Comparison of ENCODE assay signal across 13 cellular contexts in the genomic region with DNA sequence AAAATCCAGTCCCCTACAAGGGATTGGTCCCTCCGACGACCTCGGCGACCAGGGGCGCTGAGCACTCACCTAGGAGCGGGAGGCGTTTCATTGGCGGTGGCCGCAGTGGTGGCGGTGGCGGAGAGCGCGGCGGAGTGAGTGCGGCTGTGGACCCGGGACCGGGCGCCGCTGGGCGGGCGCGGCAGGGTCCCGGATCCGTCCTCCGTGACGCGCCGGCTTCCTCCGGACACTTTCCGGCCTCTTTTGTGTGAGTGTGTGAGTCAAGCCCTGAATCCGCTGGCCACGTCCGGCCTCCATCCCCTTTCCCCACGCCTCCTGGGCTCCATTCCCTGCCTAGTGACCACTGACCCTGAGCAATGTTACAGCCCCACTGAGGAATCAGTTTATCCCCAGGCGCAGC. TPM values are rescaled to one million over a fixed set of nuclear protein-coding genes. Genes with fewer than 3 reads are reported as not detected.
A peak's percentile ranks its signal among the peaks of the same experiment; 100 is the strongest.
DNase-seq lines count a peak whose midpoint lies in the region; ATAC-seq and TF ChIP-seq lines count a peak whose summit lies in the region.
"Had no signal": no experiment of that assay in that cellular context is flagged by ENCODE, and none has a peak within 500 bp of the region (broad histone marks: within the 10 kb centered on the region; RNA-seq: fewer than 3 reads in every experiment).

ADGRL4 (minus strand) TSS at position 167 of the 400 bp plus-strand sequence; CDS start at position 91, 76 bp downstream.

- 2% methylated on average over 17 of the region's 35 CpGs for WGBS in smooth muscle cell (ENCODE audit: low lambda C conversion rate)

- H2AFZ ChIP-seq in smooth muscle cell (ENCODE audit: low read depth): peak within 1 kb of the TSS; percentile 98

- H3K27me3 ChIP-seq in layer of hippocampus (ENCODE audit: control insufficient read depth, insufficient read depth, low read length) (no peaks in the 10 kb centered on the region), smooth muscle cell (ENCODE audit: low read depth) (no peaks in the 10 kb centered on the region), SJCRH30 (no peaks in the 10 kb centered on the region; the same call in 1 of the 2 replicates)

- peak; percentile 5 for DNase-seq in epithelial cell of esophagus (ENCODE audit: low read depth)
- no peak for DNase-seq in smooth muscle cell (lab: John Stamatoyannopoulos, UW; ENCODE audit: unreplicated experiment)
- no peak for DNase-seq in medulla oblongata (ENCODE audit: extremely low spot score)
- no peak for DNase-seq in SJCRH30
- no peak for DNase-seq in DMS153 (lab: John Stamatoyannopoulos, UW)
- DNase-seq: activated T-cell treated with anti-CD3 and anti-CD28 coated beads, Interleukin-2, amount 50 U/mL, for 4 hours; DMS53; naive B cell; SHP77 treated with DMSO at 0.1 percent for 48 hours had no signal

- no peaks in the 10 kb centered on the region for H3F3A ChIP-seq in smooth muscle cell (ENCODE audit: low read depth)

- H3K36me3 ChIP-seq in HEK293 (ENCODE audit: control insufficient read depth in 2 of 2, insufficient read depth in 1 of 2, low read length in 2 of 2) (no peaks in the 10 kb centered on the region), smooth muscle cell (ENCODE audit: low read depth) (no peaks in the 10 kb centered on the region), SJCRH30 (no peaks in the 10 kb centered on the region)

- H3K4me2 ChIP-seq in smooth muscle cell: peak within 1 kb of the TSS; percentile 92
- H3K4me2 ChIP-seq: KMS-11 had no signal

- peak within 1 kb of the TSS; percentile 41 for H3K9ac ChIP-seq in smooth muscle cell (ENCODE audit: low read depth)
- H3K9ac ChIP-seq: KMS-11 had no signal

- POLR2A ChIA-PET in HEK293 (lab: Yijun Ruan, JAX): no interaction called here

- CTCF ChIA-PET in HEK293 (lab: Yijun Ruan, JAX): no interaction called here

- no peaks in the 10 kb centered on the region for H4K20me1 ChIP-seq in smooth muscle cell (ENCODE audit: low read depth)

- no peak for ATAC-seq in GM21360 (IDR thresholded peaks at IDR 0.05; ENCODE audit: unreplicated experiment)
- ATAC-seq: activated T-cell treated with anti-CD3 and anti-CD28 coated beads, Interleukin-2, amount 50 U/mL, for 4 hours had no signal

- no peak for TF ChIP-seq CTCF in HEK293 (tag by site-specific recombination; IDR thresholded peaks at IDR 0.05)
- TF ChIP-seq CTCF in epithelial cell of esophagus (IDR thresholded peaks at IDR 0.05; ENCODE audit: insufficient read depth, low read depth, low read length, missing control alignments): no peak
- TF ChIP-seq CTCF in smooth muscle cell (IDR thresholded peaks at IDR 0.05; ENCODE audit: borderline replicate concordance, insufficient read depth, poor library complexity, severe bottlenecking): no peak

- no peaks in the 10 kb centered on the region for H3K79me2 ChIP-seq in smooth muscle cell (ENCODE audit: low read depth)

- H3K27ac ChIP-seq in HEK293 (ENCODE audit: extremely low read depth, low read depth, low read length) (no peak within 1 kb of the TSS), layer of hippocampus (ENCODE audit: low read depth, low read length) (peak within 1 kb of the TSS; percentile 52), smooth muscle cell (ENCODE audit: low read depth) (no peak within 1 kb of the TSS), SJCRH30 (no peak within 1 kb of the TSS)
- H3K27ac ChIP-seq: KMS-11 had no signal

- H3K9me3 ChIP-seq in HEK293 (ENCODE audit: control insufficient read depth, insufficient read depth, low read depth, low read length): no peaks in the 10 kb centered on the region
- no peaks in the 10 kb centered on the region for H3K9me3 ChIP-seq in smooth muscle cell (replicated peaks; ENCODE audit: low read depth)
- no peaks in the 10 kb centered on the region for H3K9me3 ChIP-seq in SJCRH30 (replicated peaks)

- no peaks in the 10 kb centered on the region for H3K4me1 ChIP-seq in HEK293 (ENCODE audit: control insufficient read depth, insufficient read depth, low read length)
- H3K4me1 ChIP-seq in smooth muscle cell (ENCODE audit: low read depth): peaks cover 10% of the 10 kb centered on the region
- no peaks in the 10 kb centered on the region for H3K4me1 ChIP-seq in SJCRH30

- H3K4me3 ChIP-seq in HEK293 (ENCODE audit: low read depth, low read length) (peak within 1 kb of the TSS; percentile 4), epithelial cell of esophagus (ENCODE audit: low read length) (peak within 1 kb of the TSS; percentile 5), smooth muscle cell (peak within 1 kb of the TSS; percentile 54), SJCRH30 (no peak within 1 kb of the TSS)

TF ChIP-seq in HEK293, 187 proteins besides CTCF, POLR2A, EP300 and RAD21:
- TF ChIP-seq WT1 (tag by site-specific recombination; IDR thresholded peaks at IDR 0.05) (no peak), ZNF132 (tag by site-specific recombination; IDR thresholded peaks at IDR 0.05; ENCODE audit: borderline replicate concordance) (no peak), GLIS1 (tag by site-specific recombination; IDR thresholded peaks at IDR 0.05) (no peak), ZNF626 (tag by site-specific recombination; IDR thresholded peaks at IDR 0.05) (no peak), ZNF211 (tag by site-specific recombination; IDR thresholded peaks at IDR 0.05; ENCODE audit: low read depth) (no peak), ZNF274 (IDR thresholded peaks at IDR 0.05; ENCODE audit: low read length) (no peak), ZNF274 (tag by site-specific recombination; IDR thresholded peaks at IDR 0.05; ENCODE audit: borderline replicate concordance) (no peak), ZNF548 (tag by site-specific recombination; IDR thresholded peaks at IDR 0.05) (no peak), ZNF488 (tag by site-specific recombination; IDR thresholded peaks at IDR 0.05) (no peak), ZNF501 (tag by site-specific recombination; IDR thresholded peaks at IDR 0.05) (no peak), ZNF292 (tag by site-specific recombination; IDR thresholded peaks at IDR 0.05; ENCODE audit: borderline replicate concordance, low read depth) (no peak), ZNF664 (tag by site-specific recombination; IDR thresholded peaks at IDR 0.05) (no peak)
- TF ChIP-seq, protein P1, sequence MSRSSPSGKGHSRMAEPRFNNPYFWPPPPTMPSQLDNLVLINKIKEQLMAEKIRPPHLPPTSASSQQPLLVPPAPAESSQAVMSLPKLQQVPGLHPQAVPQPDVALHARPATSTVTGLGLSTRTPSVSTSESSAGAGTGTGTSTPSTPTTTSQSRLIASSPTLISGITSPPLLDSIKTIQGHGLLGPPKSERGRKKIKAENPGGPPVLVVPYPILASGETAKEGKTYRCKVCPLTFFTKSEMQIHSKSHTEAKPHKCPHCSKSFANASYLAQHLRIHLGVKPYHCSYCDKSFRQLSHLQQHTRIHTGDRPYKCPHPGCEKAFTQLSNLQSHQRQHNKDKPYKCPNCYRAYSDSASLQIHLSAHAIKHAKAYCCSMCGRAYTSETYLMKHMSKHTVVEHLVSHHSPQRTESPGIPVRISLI (tag by site-specific recombination; IDR thresholded peaks at IDR 0.05): no peak

RNA-seq across cellular contexts. Expression of gene ADGRL4, which starts in this region (rescaled TPM):
- 2.8 and 3.1 TPM in 2 replicates for total RNA-seq in smooth muscle cell
- 0.54 and 2.7 TPM in 2 replicates for polyA plus RNA-seq in smooth muscle cell
- total RNA-seq in SJCRH30 (2014; rRNA removed; shearing (Covaris generic)): not detected in 2 replicates
- total RNA-seq: activated T-cell treated with anti-CD3 and anti-CD28 coated beads, Interleukin-2, amount 50 U/mL, for 4 hours had no signal
